In the genomic region with DNA sequence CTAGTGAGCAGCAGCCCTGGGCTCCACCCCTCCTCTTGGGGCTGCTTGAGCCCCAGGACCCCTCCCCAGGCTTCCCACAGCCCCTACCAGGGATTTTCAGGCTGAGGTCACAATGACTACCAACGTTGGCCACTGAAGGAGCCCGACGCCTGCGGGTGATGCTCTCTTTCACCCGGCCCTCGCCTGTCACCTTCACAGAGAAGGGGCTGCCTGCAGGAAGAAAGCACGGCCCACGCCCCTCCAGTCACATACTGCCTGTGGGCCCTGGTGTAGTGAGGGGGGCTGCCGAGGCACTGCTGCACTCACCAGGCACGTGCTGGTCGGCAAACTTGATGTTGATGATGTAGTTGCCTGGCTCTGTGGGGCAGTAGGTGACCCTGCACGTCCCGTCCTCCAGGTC, we compare ENCODE assay signal across 23 cellular contexts. TPM values are rescaled to one million over a fixed set of nuclear protein-coding genes. Genes with fewer than 3 reads are reported as not detected.
DNase-seq lines count a peak whose midpoint lies in the region; ATAC-seq and TF ChIP-seq lines count a peak whose summit lies in the region.
"Had no signal": no experiment of that assay in that cellular context is flagged by ENCODE, and none has a peak within 500 bp of the region (broad histone marks: within the 10 kb centered on the region; RNA-seq: fewer than 3 reads in every experiment).

No MANE protein-coding gene starts in this region.

- POLR2A ChIA-PET in activated naive CD8-positive, alpha-beta T cell treated with anti-CD3 and anti-CD28 coated beads, Interleukin-2, amount 10 ng/mL, durations not matched to agents 7 days and 5 days (lab: Charles Lee) = no interaction called here
- POLR2A ChIA-PET in IMR-90 (lab: Charles Lee; ENCODE audit: unreplicated experiment) = no interaction called here

- no peak overlapping the region for H3K23ac ChIP-seq in IMR-90 (ENCODE audit: low read depth, low read length)

- no peak overlapping the region for H3K14ac ChIP-seq in IMR-90 (replicated peaks; ENCODE audit: low read depth, low read length)

- peak overlapping the region; percentile 22 for H3K4me3 Mint-ChIP-seq in activated naive CD8-positive, alpha-beta T cell treated with anti-CD3 and anti-CD28 coated beads, Interleukin-2, amount 10 ng/mL, durations not matched to agents 7 days and 5 days
- no peak overlapping the region for H3K4me3 Mint-ChIP-seq in activated naive CD8-positive, alpha-beta T cell treated with anti-CD3 and anti-CD28 coated beads for 36 hours
- H3K4me3 Mint-ChIP-seq in central memory CD8-positive, alpha-beta T cell = peak overlapping the region; percentile 65
- no peak overlapping the region for H3K4me3 Mint-ChIP-seq in stimulated activated memory B cell treated with anti-CD40 and anti-IgM and Interleukin-4, amounts not matched to agents 10 μg/mL and 1 μg/mL and 100 μg/mL, for 72 hours
- H3K4me3 Mint-ChIP-seq: nephron had no signal

- no peak overlapping the region for H4K8ac ChIP-seq in IMR-90 (ENCODE audit: low read depth in 2 of 2, low read length in 2 of 2)

- in situ Hi-C loops in IMR-90 (cut with MboI; ENCODE audit: low sequenced_read_pairs) = no loop called here

- no peak overlapping the region for H4K91ac ChIP-seq in IMR-90 (ENCODE audit: insufficient read depth, low read depth, low read length)

- H2AK5ac ChIP-seq in IMR-90 (ENCODE audit: low read depth, low read length) = no peak overlapping the region

- H2AFZ ChIP-seq in IMR-90 (replicated peaks; ENCODE audit: low read length, poor library complexity) = no peak overlapping the region

- no peak for TF ChIP-seq RAD21 in IMR-90 (IDR thresholded peaks at IDR 0.05; ENCODE audit: low read length)

- H3K36me3 ChIP-seq in IMR-90 (ENCODE audit: control insufficient read depth, insufficient read depth, low read length) = peaks cover 94% of the 10 kb centered on the region

- ATAC-seq in activated naive CD8-positive, alpha-beta T cell treated with anti-CD3 and anti-CD28 coated beads, Interleukin-2, amount 10 ng/mL, durations not matched to agents 7 days and 5 days (ENCODE audit: low read depth) = no peak
- no peak for ATAC-seq in IMR-90 (ENCODE audit: low read depth)
- no peak for ATAC-seq in central memory CD8-positive, alpha-beta T cell (replicated peaks; ENCODE audit: extremely low read depth, poor library complexity, severe bottlenecking)
- ATAC-seq in stimulated activated memory B cell treated with anti-CD40 and anti-IgM and Interleukin-4, amounts not matched to agents 10 μg/mL and 1 μg/mL and 100 μg/mL, for 72 hours = no peak
- ATAC-seq: esophagus mucosa had no signal

- no peaks in the 10 kb centered on the region; the same call in 1 of the 2 replicates for H3K9me3 ChIP-seq in IMR-90 (ENCODE audit: control insufficient read depth, insufficient read depth, low read length)
- H3K9me3 ChIP-seq: MG63, tibial nerve had no signal

- H2AK9ac ChIP-seq in IMR-90 (replicated peaks; ENCODE audit: low read depth, low read length, poor library complexity) = peak overlapping the region; percentile 13

- TF ChIP-seq POLR2A in IMR-90 (IDR thresholded peaks at IDR 0.05; ENCODE audit: low read depth, low read length) = no peak

- H3K4ac ChIP-seq in IMR-90 (ENCODE audit: low read depth, low read length) = no peak overlapping the region

- WGBS in IMR-90 (ENCODE audit: extremely low coverage in 2 of 2, insufficient read length in 1 of 2), 2 experiments = 69% methylated on average over 4 of the region's 13 CpGs; no CpG with 5 or more reads in 1 of the 2 experiments

- peaks cover 18% of the 10 kb centered on the region for H3K4me1 Mint-ChIP-seq in activated naive CD8-positive, alpha-beta T cell treated with anti-CD3 and anti-CD28 coated beads, Interleukin-2, amount 10 ng/mL, durations not matched to agents 7 days and 5 days
- H3K4me1 Mint-ChIP-seq in activated naive CD8-positive, alpha-beta T cell treated with anti-CD3 and anti-CD28 coated beads for 36 hours = peaks cover 22% of the 10 kb centered on the region
- peaks cover 24% of the 10 kb centered on the region for H3K4me1 Mint-ChIP-seq in central memory CD8-positive, alpha-beta T cell
- H3K4me1 Mint-ChIP-seq in stimulated activated memory B cell treated with anti-CD40 and anti-IgM and Interleukin-4, amounts not matched to agents 10 μg/mL and 1 μg/mL and 100 μg/mL, for 72 hours = peaks cover 21% of the 10 kb centered on the region
- H3K4me1 Mint-ChIP-seq: nephron had no signal

- no peak overlapping the region for H2BK120ac ChIP-seq in IMR-90 (ENCODE audit: low read depth, low read length)

- H3K4me2 ChIP-seq in IMR-90 (ENCODE audit: low read depth, low read length) = no peak overlapping the region

- H3K56ac ChIP-seq in IMR-90 (ENCODE audit: extremely low read depth, insufficient read depth, low read length) = no peak overlapping the region

- no peaks in the 10 kb centered on the region for H3K27me3 Mint-ChIP-seq in activated naive CD8-positive, alpha-beta T cell treated with anti-CD3 and anti-CD28 coated beads, Interleukin-2, amount 10 ng/mL, durations not matched to agents 7 days and 5 days
- no peaks in the 10 kb centered on the region for H3K27me3 Mint-ChIP-seq in activated naive CD8-positive, alpha-beta T cell treated with anti-CD3 and anti-CD28 coated beads for 36 hours
- H3K27me3 Mint-ChIP-seq in central memory CD8-positive, alpha-beta T cell = no peaks in the 10 kb centered on the region
- H3K27me3 Mint-ChIP-seq in stimulated activated memory B cell treated with anti-CD40 and anti-IgM and Interleukin-4, amounts not matched to agents 10 μg/mL and 1 μg/mL and 100 μg/mL, for 72 hours = no peaks in the 10 kb centered on the region
- H3K27me3 Mint-ChIP-seq: progenitor cell of endocrine pancreas had no signal

- no peak overlapping the region for H4K5ac ChIP-seq in IMR-90 (ENCODE audit: low read depth, low read length)

- no peak overlapping the region for H2BK5ac ChIP-seq in IMR-90 (ENCODE audit: low read depth, low read length, poor library complexity, severe bottlenecking)

- no peak overlapping the region for H3K9ac ChIP-seq in IMR-90 (ENCODE audit: low read depth, low read length)

- H3K79me1 ChIP-seq in IMR-90 (ENCODE audit: low read depth in 1 of 2, low read length in 2 of 2) = peaks cover 3 to 35% of the 10 kb centered on the region in 2 experiments; a peak in 3 of 4 replicates

- peaks cover 4% of the 10 kb centered on the region for H3K36me3 Mint-ChIP-seq in activated naive CD8-positive, alpha-beta T cell treated with anti-CD3 and anti-CD28 coated beads, Interleukin-2, amount 10 ng/mL, durations not matched to agents 7 days and 5 days
- H3K36me3 Mint-ChIP-seq in activated naive CD8-positive, alpha-beta T cell treated with anti-CD3 and anti-CD28 coated beads for 36 hours = peaks cover 13% of the 10 kb centered on the region
- H3K36me3 Mint-ChIP-seq in central memory CD8-positive, alpha-beta T cell (ENCODE audit: insufficient read depth) = peaks cover 81% of the 10 kb centered on the region
- peaks cover 23% of the 10 kb centered on the region for H3K36me3 Mint-ChIP-seq in stimulated activated memory B cell treated with anti-CD40 and anti-IgM and Interleukin-4, amounts not matched to agents 10 μg/mL and 1 μg/mL and 100 μg/mL, for 72 hours

- no peaks in the 10 kb centered on the region for H3K4me1 ChIP-seq in IMR-90 (ENCODE audit: control insufficient read depth, insufficient read depth, low read length)
- H3K4me1 ChIP-seq: tibial nerve had no signal

- H3K9me3 Mint-ChIP-seq in activated naive CD8-positive, alpha-beta T cell treated with anti-CD3 and anti-CD28 coated beads, Interleukin-2, amount 10 ng/mL, durations not matched to agents 7 days and 5 days = no peaks in the 10 kb centered on the region
- no peaks in the 10 kb centered on the region for H3K9me3 Mint-ChIP-seq in activated naive CD8-positive, alpha-beta T cell treated with anti-CD3 and anti-CD28 coated beads for 36 hours
- no peaks in the 10 kb centered on the region for H3K9me3 Mint-ChIP-seq in central memory CD8-positive, alpha-beta T cell
- H3K9me3 Mint-ChIP-seq in stimulated activated memory B cell treated with anti-CD40 and anti-IgM and Interleukin-4, amounts not matched to agents 10 μg/mL and 1 μg/mL and 100 μg/mL, for 72 hours = no peaks in the 10 kb centered on the region
- H3K9me3 Mint-ChIP-seq: nephron had no signal

- no peak overlapping the region for H3K27ac Mint-ChIP-seq in activated naive CD8-positive, alpha-beta T cell treated with anti-CD3 and anti-CD28 coated beads, Interleukin-2, amount 10 ng/mL, durations not matched to agents 7 days and 5 days
- no peak overlapping the region for H3K27ac Mint-ChIP-seq in activated naive CD8-positive, alpha-beta T cell treated with anti-CD3 and anti-CD28 coated beads for 36 hours
- peak overlapping the region; percentile 88 for H3K27ac Mint-ChIP-seq in central memory CD8-positive, alpha-beta T cell (ENCODE audit: low read depth)
- H3K27ac Mint-ChIP-seq in stimulated activated memory B cell treated with anti-CD40 and anti-IgM and Interleukin-4, amounts not matched to agents 10 μg/mL and 1 μg/mL and 100 μg/mL, for 72 hours = peak overlapping the region; percentile 81
- H3K27ac Mint-ChIP-seq: nephron, progenitor cell of endocrine pancreas had no signal

- H3K27me3 ChIP-seq in IMR-90 (ENCODE audit: control insufficient read depth, insufficient read depth, low read length) = no peaks in the 10 kb centered on the region
- H3K27me3 ChIP-seq: MG63, tibial nerve had no signal

- H3K9me1 ChIP-seq in IMR-90 (ENCODE audit: insufficient read depth, low read length) = no peaks in the 10 kb centered on the region

- intact Hi-C loops in IMR-90 (cut with micrococcal nuclease) = no loop called here

- H3K18ac ChIP-seq in IMR-90 (ENCODE audit: low read depth, low read length) = no peak overlapping the region

- H3K27ac ChIP-seq in IMR-90 (ENCODE audit: insufficient read depth, low read length) = no peak overlapping the region
- H3K27ac ChIP-seq: dorsolateral prefrontal cortex, SK-N-MC had no signal

- no peak overlapping the region for H2BK15ac ChIP-seq in IMR-90 (ENCODE audit: low read depth, low read length)

- peaks cover 98% of the 10 kb centered on the region for H4K20me1 ChIP-seq in IMR-90 (ENCODE audit: insufficient read depth, low read length)

- no peak for TF ChIP-seq CTCF in IMR-90 (conservative IDR thresholded peaks at IDR 0.05; ENCODE audit: low read depth, low read length)

- BruUV-seq in IMR-90 (replicated peaks; lab: Mats Ljungman, UMichigan) = TSS peak; percentile 71

- dilution Hi-C loops in IMR-90 (cut with HindIII; ENCODE audit: low sequenced_read_pairs, unreplicated experiment) = no loop called here

- no peak for DNase-seq in activated naive CD8-positive, alpha-beta T cell treated with anti-CD3 and anti-CD28 coated beads, Interleukin-2, amount 10 ng/mL, durations not matched to agents 7 days and 5 days
- no peak for DNase-seq in activated naive CD8-positive, alpha-beta T cell treated with anti-CD3 and anti-CD28 coated beads for 36 hours
- no peak for DNase-seq in IMR-90
- DNase-seq in central memory CD8-positive, alpha-beta T cell (ENCODE audit: low spot score in 2 of 2) = no peak
- no peak for DNase-seq in AG20443 (ENCODE audit: low spot score)
- DNase-seq in NCI-H2196 (lab: John Stamatoyannopoulos, UW; ENCODE audit: unreplicated experiment) = no peak
- DNase-seq in 8988T = no peak
- DNase-seq: activated CD4-positive, alpha-beta T cell treated with anti-CD3 and anti-CD28 coated beads for 4 hours; activated naive CD4-positive, alpha-beta T cell treated with anti-CD3 and anti-CD28 coated beads, Interleukin-2, amount 50 U/mL, for 16 hours; activated T-cell treated with anti-CD3 and anti-CD28 coated beads, Interleukin-2, amount 50 U/mL, for 1 hour; dorsolateral prefrontal cortex; MG63; NCI-H187; NCI-H524; stimulated activated CD4-positive, alpha-beta T cell treated with anti-CD3 and anti-CD28 coated beads, Interleukin-12 subunit alpha, Interleukin-12 subunit beta, amount 100 ng/mL, for 4 hours had no signal

- H2BK20ac ChIP-seq in IMR-90 (ENCODE audit: low read depth, low read length) = no peak overlapping the region

- H3K4me3 ChIP-seq in IMR-90 (ENCODE audit: insufficient read depth, low read depth, low read length) = no peak overlapping the region
- H3K4me3 ChIP-seq: dorsolateral prefrontal cortex, MG63, SK-N-MC, tibial nerve had no signal

- CTCF ChIA-PET in IMR-90 (lab: Yijun Ruan, JAX) = no interaction called here

RNA-seq across cellular contexts. Expression of gene FLNA, which starts 22.0 kb away (rescaled TPM):
- total RNA-seq in activated naive CD8-positive, alpha-beta T cell treated with anti-CD3 and anti-CD28 coated beads, Interleukin-2, amount 10 ng/mL, durations not matched to agents 7 days and 5 days = 100 to 1,000 TPM; 985 to 994 TPM
- total RNA-seq in activated naive CD8-positive, alpha-beta T cell treated with anti-CD3 and anti-CD28 coated beads for 36 hours = 100 to 1,000 TPM; 694 to 696 TPM
- total RNA-seq in IMR-90 (2012; rRNA removed) = 1,356 and 1,443 TPM in 2 replicates
- polyA plus RNA-seq in IMR-90 (2012; rRNA removed) = 1,357 and 1,435 TPM in 2 replicates
- polyA plus RNA-seq in IMR-90 (2012; cell fraction: cytosol; rRNA removed) = 639 and 1,121 TPM in 2 replicates
- 2,032 and 4,690 TPM in 2 replicates for polyA plus RNA-seq in IMR-90 (2012; cell fraction: nucleus; rRNA removed; ENCODE audit: low replicate concordance)

RNA-seq across cellular contexts. Expression of gene EMD, which starts 26.6 kb away (rescaled TPM):
- 10 to 100 TPM; 66.1 to 68.1 TPM for total RNA-seq in activated naive CD8-positive, alpha-beta T cell treated with anti-CD3 and anti-CD28 coated beads, Interleukin-2, amount 10 ng/mL, durations not matched to agents 7 days and 5 days
- total RNA-seq in activated naive CD8-positive, alpha-beta T cell treated with anti-CD3 and anti-CD28 coated beads for 36 hours = 100 to 1,000 TPM; 110 to 112 TPM
- total RNA-seq in IMR-90 (2012; rRNA removed) = 9.9 and 11.4 TPM in 2 replicates
- polyA plus RNA-seq in IMR-90 (2012; rRNA removed) = 68.8 and 80.6 TPM in 2 replicates
- 53.8 and 120 TPM in 2 replicates for polyA plus RNA-seq in IMR-90 (2012; cell fraction: cytosol; rRNA removed)
- polyA plus RNA-seq in IMR-90 (2012; cell fraction: nucleus; rRNA removed; ENCODE audit: low replicate concordance) = 118 and 134 TPM in 2 replicates

RNA-seq across cellular contexts. Expression of gene RPL10, which starts 45.7 kb away (rescaled TPM):
- 1,000 to 10,000 TPM; 2,867 to 2,975 TPM for total RNA-seq in activated naive CD8-positive, alpha-beta T cell treated with anti-CD3 and anti-CD28 coated beads, Interleukin-2, amount 10 ng/mL, durations not matched to agents 7 days and 5 days
- 1,000 to 10,000 TPM; 2,967 to 3,168 TPM for total RNA-seq in activated naive CD8-positive, alpha-beta T cell treated with anti-CD3 and anti-CD28 coated beads for 36 hours
- 1,582 and 1,900 TPM in 2 replicates for total RNA-seq in IMR-90 (2012; rRNA removed)
- polyA plus RNA-seq in IMR-90 (2012; rRNA removed) = 4,696 and 7,467 TPM in 2 replicates
- 1,699 and 6,181 TPM in 2 replicates for polyA plus RNA-seq in IMR-90 (2012; cell fraction: cytosol; rRNA removed)
- 2,396 and 4,012 TPM in 2 replicates for polyA plus RNA-seq in IMR-90 (2012; cell fraction: nucleus; rRNA removed; ENCODE audit: low replicate concordance)

RNA-seq across cellular contexts. Expression of gene DNASE1L1, which starts 56.6 kb away (rescaled TPM):
- 10 to 100 TPM; 20.5 to 26.2 TPM for total RNA-seq in activated naive CD8-positive, alpha-beta T cell treated with anti-CD3 and anti-CD28 coated beads, Interleukin-2, amount 10 ng/mL, durations not matched to agents 7 days and 5 days
- 10 to 100 TPM; 12.4 to 12.7 TPM for total RNA-seq in activated naive CD8-positive, alpha-beta T cell treated with anti-CD3 and anti-CD28 coated beads for 36 hours
- total RNA-seq in IMR-90 (2012; rRNA removed) = 42.5 and 51.4 TPM in 2 replicates
- polyA plus RNA-seq in IMR-90 (2012; rRNA removed) = 54.7 and 55.5 TPM in 2 replicates
- polyA plus RNA-seq in IMR-90 (2012; cell fraction: cytosol; rRNA removed) = 29.9 and 61.9 TPM in 2 replicates
- polyA plus RNA-seq in IMR-90 (2012; cell fraction: nucleus; rRNA removed; ENCODE audit: low replicate concordance) = 29.2 and 61.8 TPM in 2 replicates

RNA-seq across cellular contexts. Expression of gene TKTL1, which starts 56.9 kb away (rescaled TPM):
- total RNA-seq in activated naive CD8-positive, alpha-beta T cell treated with anti-CD3 and anti-CD28 coated beads, Interleukin-2, amount 10 ng/mL, durations not matched to agents 7 days and 5 days = 1 to 10 TPM in 1 of 2 experiments, under 1 TPM in 1; 0.31 to 1.2 TPM
- 1 to 10 TPM in 1 of 2 experiments, under 1 TPM in 1; 0.72 to 1.1 TPM for total RNA-seq in activated naive CD8-positive, alpha-beta T cell treated with anti-CD3 and anti-CD28 coated beads for 36 hours
- not detected in 2 replicates for total RNA-seq in IMR-90 (2012; rRNA removed)
- polyA plus RNA-seq in IMR-90 (2012; rRNA removed) = not detected in 2 replicates
- polyA plus RNA-seq in IMR-90 (2012; cell fraction: cytosol; rRNA removed) = not detected in 2 replicates
- polyA plus RNA-seq in IMR-90 (2012; cell fraction: nucleus; rRNA removed; ENCODE audit: low replicate concordance) = not detected in 2 replicates
- total RNA-seq: bronchial epithelial cell, esophagus mucosa, lung microvascular endothelial cell, progenitor cell of endocrine pancreas, tibial nerve had no signal

Comparison
In these comparisons a context has a peak if more than half of its experiments do, and no peak if none do; other contexts are left out.
1. H3K4me3 Mint-ChIP-seq: peak in activated naive CD8-positive, alpha-beta T cell treated with anti-CD3 and anti-CD28 coated beads, Interleukin-2, amount 10 ng/mL, durations not matched to agents 7 days and 5 days (single experiment) and central memory CD8-positive, alpha-beta T cell (single experiment); none in activated naive CD8-positive, alpha-beta T cell treated with anti-CD3 and anti-CD28 coated beads for 36 hours (single experiment) and stimulated activated memory B cell treated with anti-CD40 and anti-IgM and Interleukin-4, amounts not matched to agents 10 μg/mL and 1 μg/mL and 100 μg/mL, for 72 hours (single experiment).
2. H3K27ac Mint-ChIP-seq: peak in central memory CD8-positive, alpha-beta T cell (single experiment) and stimulated activated memory B cell treated with anti-CD40 and anti-IgM and Interleukin-4, amounts not matched to agents 10 μg/mL and 1 μg/mL and 100 μg/mL, for 72 hours (single experiment); none in activated naive CD8-positive, alpha-beta T cell treated with anti-CD3 and anti-CD28 coated beads, Interleukin-2, amount 10 ng/mL, durations not matched to agents 7 days and 5 days (single experiment) and activated naive CD8-positive, alpha-beta T cell treated with anti-CD3 and anti-CD28 coated beads for 36 hours (single experiment).